Comparison of ENCODE assay signal across 1 cellular context in the genomic region with DNA sequence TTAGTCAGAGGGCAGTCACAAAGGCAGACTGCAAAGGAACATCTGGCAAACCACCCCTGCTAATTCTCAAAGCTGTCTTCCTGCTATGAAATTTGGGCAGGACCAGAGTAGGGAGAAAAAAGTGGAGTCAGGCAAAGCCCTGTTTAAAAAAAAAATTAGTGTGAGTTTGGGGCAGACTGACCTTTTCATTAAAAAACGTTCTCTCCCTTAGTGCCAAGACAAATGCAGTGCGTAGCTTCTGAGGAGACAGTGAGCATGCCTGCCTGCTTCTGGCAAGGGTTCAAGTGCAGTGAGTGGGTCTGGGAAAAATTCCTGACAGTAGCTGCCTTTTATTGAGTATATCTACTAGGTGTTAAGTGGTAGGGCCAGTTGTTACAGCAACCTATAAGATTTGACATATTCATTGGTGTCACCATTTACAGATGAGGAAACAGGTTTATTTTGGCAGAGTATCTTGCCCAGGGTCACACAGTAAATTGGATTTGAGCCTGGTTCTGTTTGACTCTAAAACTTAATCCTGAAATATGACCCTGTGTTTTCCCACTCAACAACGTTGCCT.
A peak's percentile ranks its signal among the peaks of the same experiment; 100 is the strongest.
TF ChIP-seq lines count a peak whose summit lies in the region.

No MANE protein-coding gene starts in this region.

TF ChIP-seq in HEK293, 187 proteins besides CTCF, POLR2A, EP300 and RAD21 (continued from another document and continues in another):
- TF ChIP-seq ZIC2 (tag by site-specific recombination; IDR thresholded peaks at IDR 0.05) (no peak), INSM2 (tag by site-specific recombination; IDR thresholded peaks at IDR 0.05) (peak; percentile 89), ZNF350 (tag by site-specific recombination; IDR thresholded peaks at IDR 0.05) (no peak), ZBTB1 (tag by site-specific recombination; IDR thresholded peaks at IDR 0.05) (no peak), GLIS1 (tag by site-specific recombination; IDR thresholded peaks at IDR 0.05) (peak; percentile 40; the same call in 1 of the 2 replicates), ZNF18 (tag by site-specific recombination; IDR thresholded peaks at IDR 0.05) (no peak), ZSCAN30 (tag by site-specific recombination; IDR thresholded peaks at IDR 0.05) (peak; percentile 89), ZNF639 (tag by site-specific recombination; IDR thresholded peaks at IDR 0.05) (no peak; the same call in 1 of the 2 replicates), ZNF184 (tag by site-specific recombination; IDR thresholded peaks at IDR 0.05) (peak; percentile 64; the same call in 1 of the 2 replicates), ZBTB17 (tag by site-specific recombination; IDR thresholded peaks at IDR 0.05) (peak; percentile 40; the same call in 1 of the 2 replicates), ZNF585B (tag by site-specific recombination; IDR thresholded peaks at IDR 0.05) (no peak), RBAK (tag by site-specific recombination; IDR thresholded peaks at IDR 0.05) (no peak), ZNF239 (tag by site-specific recombination; IDR thresholded peaks at IDR 0.05) (no peak), ZNF146 (tag by site-specific recombination; IDR thresholded peaks at IDR 0.05) (no peak), ZNF391 (tag by site-specific recombination; IDR thresholded peaks at IDR 0.05; ENCODE audit: borderline replicate concordance, low read depth) (peak; percentile 89; the same call in 1 of the 2 replicates), ZFP37 (tag by site-specific recombination; IDR thresholded peaks at IDR 0.05) (no peak), GLI4 (tag by site-specific recombination; IDR thresholded peaks at IDR 0.05) (no peak), ZFP41 (tag by site-specific recombination; IDR thresholded peaks at IDR 0.05; ENCODE audit: borderline replicate concordance) (no peak), PRDM4 (tag by site-specific recombination; IDR thresholded peaks at IDR 0.05) (peak; percentile 92), ZNF155 (tag by site-specific recombination; IDR thresholded peaks at IDR 0.05) (no peak), ZBTB44 (tag by site-specific recombination; IDR thresholded peaks at IDR 0.05) (peak; percentile 84; the same call in 1 of the 2 replicates), EGR2 (tag by site-specific recombination; IDR thresholded peaks at IDR 0.05; ENCODE audit: low read depth) (no peak), BCL6B (tag by site-specific recombination; IDR thresholded peaks at IDR 0.05) (no peak), TCF7L2 (IDR thresholded peaks at IDR 0.05; ENCODE audit: borderline replicate concordance, low read depth, low read length) (no peak), ZBTB8A (tag by site-specific recombination; IDR thresholded peaks at IDR 0.05) (peak; percentile 43; the same call in 1 of the 2 replicates), ZNF48 (tag by site-specific recombination; IDR thresholded peaks at IDR 0.05) (no peak), KLF10 (tag by site-specific recombination; IDR thresholded peaks at IDR 0.05) (peak; percentile 68), ZNF626 (tag by site-specific recombination; IDR thresholded peaks at IDR 0.05) (0 out of 2 replicates have a peak, but pooled peaks have one; percentile 21), ZNF600 (tag by site-specific recombination; IDR thresholded peaks at IDR 0.05) (peak; percentile 54), ZNF785 (tag by site-specific recombination; IDR thresholded peaks at IDR 0.05) (no peak), KLF8 (tag by site-specific recombination; IDR thresholded peaks at IDR 0.05) (peak; percentile 66)
- TF ChIP-seq, protein P1, sequence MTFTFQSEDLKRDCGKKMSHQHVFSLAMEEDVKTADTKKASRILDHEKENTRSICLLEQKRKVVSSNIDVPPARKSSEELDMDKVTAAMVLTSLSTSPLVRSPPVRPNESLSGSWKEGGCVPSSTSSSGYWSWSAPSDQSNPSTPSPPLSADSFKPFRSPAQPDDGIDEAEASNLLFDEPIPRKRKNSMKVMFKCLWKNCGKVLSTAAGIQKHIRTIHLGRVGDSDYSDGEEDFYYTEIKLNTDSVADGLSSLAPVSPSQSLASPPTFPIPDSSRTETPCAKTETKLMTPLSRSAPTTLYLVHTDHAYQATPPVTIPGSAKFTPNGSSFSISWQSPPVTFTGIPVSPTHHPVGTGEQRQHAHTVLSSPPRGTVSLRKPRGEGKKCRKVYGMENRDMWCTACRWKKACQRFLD (tag by site-specific recombination; IDR thresholded peaks at IDR 0.05) = no peak
- TF ChIP-seq, protein P2, sequence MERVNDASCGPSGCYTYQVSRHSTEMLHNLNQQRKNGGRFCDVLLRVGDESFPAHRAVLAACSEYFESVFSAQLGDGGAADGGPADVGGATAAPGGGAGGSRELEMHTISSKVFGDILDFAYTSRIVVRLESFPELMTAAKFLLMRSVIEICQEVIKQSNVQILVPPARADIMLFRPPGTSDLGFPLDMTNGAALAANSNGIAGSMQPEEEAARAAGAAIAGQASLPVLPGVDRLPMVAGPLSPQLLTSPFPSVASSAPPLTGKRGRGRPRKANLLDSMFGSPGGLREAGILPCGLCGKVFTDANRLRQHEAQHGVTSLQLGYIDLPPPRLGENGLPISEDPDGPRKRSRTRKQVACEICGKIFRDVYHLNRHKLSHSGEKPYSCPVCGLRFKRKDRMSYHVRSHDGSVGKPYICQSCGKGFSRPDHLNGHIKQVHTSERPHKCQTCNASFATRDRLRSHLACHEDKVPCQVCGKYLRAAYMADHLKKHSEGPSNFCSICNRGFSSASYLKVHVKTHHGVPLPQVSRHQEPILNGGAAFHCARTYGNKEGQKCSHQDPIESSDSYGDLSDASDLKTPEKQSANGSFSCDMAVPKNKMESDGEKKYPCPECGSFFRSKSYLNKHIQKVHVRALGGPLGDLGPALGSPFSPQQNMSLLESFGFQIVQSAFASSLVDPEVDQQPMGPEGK (tag by site-specific recombination; IDR thresholded peaks at IDR 0.05) = peak; percentile 43; the same call in 1 of the 2 replicates
- TF ChIP-seq, protein P3, sequence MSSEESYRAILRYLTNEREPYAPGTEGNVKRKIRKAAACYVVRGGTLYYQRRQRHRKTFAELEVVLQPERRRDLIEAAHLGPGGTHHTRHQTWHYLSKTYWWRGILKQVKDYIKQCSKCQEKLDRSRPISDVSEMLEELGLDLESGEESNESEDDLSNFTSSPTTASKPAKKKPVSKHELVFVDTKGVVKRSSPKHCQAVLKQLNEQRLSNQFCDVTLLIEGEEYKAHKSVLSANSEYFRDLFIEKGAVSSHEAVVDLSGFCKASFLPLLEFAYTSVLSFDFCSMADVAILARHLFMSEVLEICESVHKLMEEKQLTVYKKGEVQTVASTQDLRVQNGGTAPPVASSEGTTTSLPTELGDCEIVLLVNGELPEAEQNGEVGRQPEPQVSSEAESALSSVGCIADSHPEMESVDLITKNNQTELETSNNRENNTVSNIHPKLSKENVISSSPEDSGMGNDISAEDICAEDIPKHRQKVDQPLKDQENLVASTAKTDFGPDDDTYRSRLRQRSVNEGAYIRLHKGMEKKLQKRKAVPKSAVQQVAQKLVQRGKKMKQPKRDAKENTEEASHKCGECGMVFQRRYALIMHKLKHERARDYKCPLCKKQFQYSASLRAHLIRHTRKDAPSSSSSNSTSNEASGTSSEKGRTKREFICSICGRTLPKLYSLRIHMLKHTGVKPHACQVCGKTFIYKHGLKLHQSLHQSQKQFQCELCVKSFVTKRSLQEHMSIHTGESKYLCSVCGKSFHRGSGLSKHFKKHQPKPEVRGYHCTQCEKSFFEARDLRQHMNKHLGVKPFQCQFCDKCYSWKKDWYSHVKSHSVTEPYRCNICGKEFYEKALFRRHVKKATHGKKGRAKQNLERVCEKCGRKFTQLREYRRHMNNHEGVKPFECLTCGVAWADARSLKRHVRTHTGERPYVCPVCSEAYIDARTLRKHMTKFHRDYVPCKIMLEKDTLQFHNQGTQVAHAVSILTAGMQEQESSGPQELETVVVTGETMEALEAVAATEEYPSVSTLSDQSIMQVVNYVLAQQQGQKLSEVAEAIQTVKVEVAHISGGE (tag by site-specific recombination; conservative IDR thresholded peaks at IDR 0.05; ENCODE audit: low read depth) = no peak
- TF ChIP-seq, protein P4, sequence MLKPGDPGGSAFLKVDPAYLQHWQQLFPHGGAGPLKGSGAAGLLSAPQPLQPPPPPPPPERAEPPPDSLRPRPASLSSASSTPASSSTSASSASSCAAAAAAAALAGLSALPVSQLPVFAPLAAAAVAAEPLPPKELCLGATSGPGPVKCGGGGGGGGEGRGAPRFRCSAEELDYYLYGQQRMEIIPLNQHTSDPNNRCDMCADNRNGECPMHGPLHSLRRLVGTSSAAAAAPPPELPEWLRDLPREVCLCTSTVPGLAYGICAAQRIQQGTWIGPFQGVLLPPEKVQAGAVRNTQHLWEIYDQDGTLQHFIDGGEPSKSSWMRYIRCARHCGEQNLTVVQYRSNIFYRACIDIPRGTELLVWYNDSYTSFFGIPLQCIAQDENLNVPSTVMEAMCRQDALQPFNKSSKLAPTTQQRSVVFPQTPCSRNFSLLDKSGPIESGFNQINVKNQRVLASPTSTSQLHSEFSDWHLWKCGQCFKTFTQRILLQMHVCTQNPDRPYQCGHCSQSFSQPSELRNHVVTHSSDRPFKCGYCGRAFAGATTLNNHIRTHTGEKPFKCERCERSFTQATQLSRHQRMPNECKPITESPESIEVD (tag by site-specific recombination; IDR thresholded peaks at IDR 0.05) = peak; percentile 98
